In the genomic region with DNA sequence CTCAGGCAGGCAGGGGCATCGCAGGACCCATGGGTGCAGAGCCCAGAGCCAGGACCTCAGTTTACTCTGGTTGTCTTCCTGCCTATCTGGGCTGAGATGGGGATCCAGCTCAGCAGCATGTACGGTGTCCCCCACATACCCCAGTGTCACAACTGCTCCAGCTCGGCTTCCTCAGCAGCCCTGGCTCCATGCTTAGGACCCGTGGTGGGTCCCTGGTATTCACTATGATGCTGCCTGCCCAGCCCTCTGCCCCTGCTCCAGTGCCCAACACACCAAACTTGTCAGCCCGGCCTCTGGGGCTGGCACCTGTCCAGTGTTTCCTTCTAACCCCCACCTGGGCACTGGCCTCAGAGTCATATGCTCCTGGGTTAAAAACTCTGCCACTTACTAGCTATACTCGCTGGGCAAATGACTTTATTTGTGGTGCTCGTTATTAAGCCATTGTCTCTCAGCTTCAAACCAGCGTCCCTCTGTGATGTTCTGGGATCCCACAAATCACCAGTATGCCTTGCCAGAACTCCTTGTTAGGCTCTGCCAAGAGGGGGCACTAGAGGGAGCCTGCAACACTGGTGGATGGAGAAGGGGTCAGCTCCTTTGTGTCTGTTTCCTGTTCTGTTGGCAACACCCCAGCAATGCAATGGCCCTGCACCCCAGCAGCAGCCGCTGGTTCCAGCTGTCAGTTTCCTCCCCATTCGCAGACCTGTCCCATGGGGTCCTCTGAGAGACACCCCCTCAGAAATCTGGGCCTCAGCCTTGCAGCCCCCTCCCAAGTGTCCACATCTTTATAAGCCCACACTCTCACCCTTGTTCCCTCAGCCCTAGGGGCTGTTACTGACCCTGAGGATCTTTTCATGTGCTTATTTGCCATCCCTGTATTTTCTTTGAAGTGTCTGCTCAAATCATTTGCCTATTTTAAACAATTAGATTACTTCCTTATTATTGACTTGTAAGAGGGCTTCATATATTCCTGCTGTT, we compare ENCODE assay signal across 9 cellular contexts. TPM values are rescaled to one million over a fixed set of nuclear protein-coding genes. Genes with fewer than 3 reads are reported as not detected.
A peak's percentile ranks its signal among the peaks of the same experiment; 100 is the strongest.
DNase-seq lines count a peak whose midpoint lies in the region; ATAC-seq and TF ChIP-seq lines count a peak whose summit lies in the region.
"Had no signal": no experiment of that assay in that cellular context is flagged by ENCODE, and none has a peak within 500 bp of the region (broad histone marks: within the 10 kb centered on the region; RNA-seq: fewer than 3 reads in every experiment).

No MANE protein-coding gene starts in this region.

- peaks cover 83% of the 10 kb centered on the region for H3K27me3 Mint-ChIP-seq in progenitor cell of endocrine pancreas

- no peaks in the 10 kb centered on the region for H3K36me3 Mint-ChIP-seq in progenitor cell of endocrine pancreas (ENCODE audit: insufficient read depth)

- H3K4me3 Mint-ChIP-seq in progenitor cell of endocrine pancreas (ENCODE audit: low read depth): no peak overlapping the region
- H3K4me3 Mint-ChIP-seq: activated CD4-positive, alpha-beta T cell treated with anti-CD3 and anti-CD28 coated beads, Interleukin-2, amount 10 ng/mL, durations not matched to agents 24 days and 14 days had no signal

- DNase-seq in cardiac septum (ENCODE audit: low spot score): peak; percentile 65
- DNase-seq in left cardiac atrium: no peak
- peak; percentile 13 for DNase-seq in MV-4-11 (lab: John Stamatoyannopoulos, UW)
- DNase-seq in cerebellar cortex (ENCODE audit: low spot score): peak; percentile 5
- no peak for DNase-seq in progenitor cell of endocrine pancreas (ENCODE audit: low spot score, unreplicated experiment)
- no peak for DNase-seq in NCI-H2081 treated with DMSO at 0.1 percent for 48 hours (lab: John Stamatoyannopoulos, UW)
- DNase-seq in NCI-H510A (lab: John Stamatoyannopoulos, UW): no peak
- DNase-seq: activated CD4-positive, alpha-beta T cell treated with anti-CD3 and anti-CD28 coated beads, Interleukin-2, amount 10 ng/mL, durations not matched to agents 24 days and 14 days had no signal

- peaks cover 9% of the 10 kb centered on the region for H3K4me1 Mint-ChIP-seq in progenitor cell of endocrine pancreas (ENCODE audit: low read depth)
- H3K4me1 Mint-ChIP-seq: activated CD4-positive, alpha-beta T cell treated with anti-CD3 and anti-CD28 coated beads, Interleukin-2, amount 10 ng/mL, durations not matched to agents 24 days and 14 days had no signal

- no peaks in the 10 kb centered on the region for H3K9me3 Mint-ChIP-seq in progenitor cell of endocrine pancreas (ENCODE audit: low read depth)
- H3K9me3 Mint-ChIP-seq: activated CD4-positive, alpha-beta T cell treated with anti-CD3 and anti-CD28 coated beads, Interleukin-2, amount 10 ng/mL, durations not matched to agents 24 days and 14 days had no signal

- no peak overlapping the region for H3K27ac Mint-ChIP-seq in progenitor cell of endocrine pancreas
- H3K27ac Mint-ChIP-seq: activated CD4-positive, alpha-beta T cell treated with anti-CD3 and anti-CD28 coated beads, Interleukin-2, amount 10 ng/mL, durations not matched to agents 24 days and 14 days had no signal

- peak; percentile 51 for TF ChIP-seq CTCF in progenitor cell of endocrine pancreas (IDR thresholded peaks at IDR 0.05; ENCODE audit: unreplicated experiment)

- intact Hi-C loops in cardiac septum (cut with DNase I) (no loop called here), left cardiac atrium (cut with DNase I) (no loop called here)

- ATAC-seq in left cardiac atrium: no peak
- no peak for ATAC-seq in GM18873 (IDR thresholded peaks at IDR 0.05; ENCODE audit: low FRiP score, unreplicated experiment)

RNA-seq across cellular contexts. Expression of a gene that starts 24.1 kb away (rescaled TPM):
- total RNA-seq in cardiac septum: 67.6 TPM
- 10 to 100 TPM; 57.2 to 64.3 TPM for total RNA-seq in left cardiac atrium
- total RNA-seq in progenitor cell of endocrine pancreas: 35.7 and 39.5 TPM in 2 replicates

Comparison
In these comparisons a context has a peak if more than half of its experiments do, and no peak if none do; other contexts are left out.
1. DNase-seq: peak in cardiac septum (single experiment), MV-4-11 (single experiment) and cerebellar cortex (single experiment); none in left cardiac atrium (single experiment), progenitor cell of endocrine pancreas (single experiment), NCI-H2081 treated with DMSO at 0.1 percent for 48 hours (single experiment) and NCI-H510A (single experiment).